10 cellular contexts compared by ENCODE assay signal in genomic region chr5:34687269-34688011, GRCh38. TPM values are rescaled to one million over a fixed set of nuclear protein-coding genes. Genes with fewer than 3 reads are reported as not detected.
DNase-seq lines count a peak whose midpoint lies in the region; ATAC-seq, FAIRE-seq and TF ChIP-seq lines count a peak whose summit lies in the region.
"Had no signal": no experiment of that assay in that cellular context is flagged by ENCODE, and none has a peak within 500 bp of the region (broad histone marks: within the 10 kb centered on the region; RNA-seq: fewer than 3 reads in every experiment).

No MANE protein-coding gene starts in this region.

- H3K27me3 ChIP-seq in HUES6 (ENCODE audit: control insufficient read depth, insufficient read depth, low read length), result no peaks in the 10 kb centered on the region
- no peaks in the 10 kb centered on the region for H3K27me3 ChIP-seq in mammary epithelial cell (ENCODE audit: insufficient read depth, low read length)

- H3K4me3 ChIP-seq in HUES6 (ENCODE audit: low read depth, low read length) (no peak overlapping the region), mammary epithelial cell (replicated peaks in 1 of 3; ENCODE audit: insufficient read depth in 1 of 3, low read depth in 2 of 3, low read length in 3 of 3) (no peak overlapping the region), mesodermal cell (ENCODE audit: extremely low read depth, insufficient read depth, low read length, poor library complexity, severe bottlenecking) (no peak overlapping the region)

- H3K4me2 ChIP-seq in mammary epithelial cell (ENCODE audit: insufficient read depth, low read depth, low read length), result no peak overlapping the region

- ATAC-seq in GM18868 (IDR thresholded peaks at IDR 0.05; ENCODE audit: unreplicated experiment), result no peak
- ATAC-seq: activated T-helper 17 cell treated with anti-CD3 and anti-CD28 coated beads, Interleukin-2, amount 50 U/mL, for 72 hours had no signal

- H2AFZ ChIP-seq in mammary epithelial cell (ENCODE audit: low read depth, low read length), result no peak overlapping the region

- dilution Hi-C loops in mammary epithelial cell (cut with HindIII; ENCODE audit: low sequenced_read_pairs), result no loop called here

- intact Hi-C loops in mammary epithelial cell (cut with micrococcal nuclease), result no loop called here

- peaks cover 30% of the 10 kb centered on the region for H3K4me1 ChIP-seq in HUES6 (ENCODE audit: control insufficient read depth, insufficient read depth, low read length)
- H3K4me1 ChIP-seq in mammary epithelial cell (ENCODE audit: insufficient read depth, low read length), result peaks cover 18% of the 10 kb centered on the region
- H3K4me1 ChIP-seq in mesodermal cell (ENCODE audit: control insufficient read depth, insufficient read depth, low read length, poor library complexity, severe bottlenecking), result peaks cover 40% of the 10 kb centered on the region

- CTCF ChIA-PET in mammary epithelial cell (lab: Charles Lee; ENCODE audit: low non-redundant PET), result no interaction called here

- no peak for TF ChIP-seq CTCF in mammary epithelial cell (conservative IDR thresholded peaks at IDR 0.05 in 1 of 2, IDR thresholded peaks at IDR 0.05 in 1 of 2; ENCODE audit: extremely low read depth in 1 of 2, insufficient read depth in 1 of 2, low read depth in 1 of 2, low read length in 2 of 2)

- H3K9ac ChIP-seq in HUES6 (ENCODE audit: low read length), result no peak overlapping the region
- H3K9ac ChIP-seq in mammary epithelial cell (ENCODE audit: insufficient read depth, low read length), result no peak overlapping the region

- no peaks in the 10 kb centered on the region for H3K9me3 ChIP-seq in HUES6 (ENCODE audit: control insufficient read depth, insufficient read depth, low read depth, low read length)
- H3K9me3 ChIP-seq in mammary epithelial cell (replicated peaks; ENCODE audit: insufficient read depth, low read length), result no peaks in the 10 kb centered on the region
- H3K9me3 ChIP-seq in mesodermal cell (ENCODE audit: control insufficient read depth, low read length), result no peaks in the 10 kb centered on the region

- FAIRE-seq in urothelium cell line (lab: Jason Lieb, UNC), result no peak
- FAIRE-seq: TTC549 had no signal

- no peaks in the 10 kb centered on the region for H4K20me1 ChIP-seq in mammary epithelial cell (ENCODE audit: insufficient read depth, low read length)

- peaks cover 38% of the 10 kb centered on the region for H3K36me3 ChIP-seq in HUES6 (ENCODE audit: control insufficient read depth, insufficient read depth, low read length)
- H3K36me3 ChIP-seq in mammary epithelial cell (ENCODE audit: insufficient read depth, low read length), result peaks cover 10% of the 10 kb centered on the region
- peaks cover 63% of the 10 kb centered on the region for H3K36me3 ChIP-seq in mesodermal cell (ENCODE audit: control insufficient read depth, insufficient read depth, low read length)

- DNase-seq in mammary epithelial cell (no peak), urothelium cell line (ENCODE audit: low spot score) (peak; percentile 64), GOT3 (lab: John Stamatoyannopoulos, UW) (no peak)
- no peak for DNase-seq in stimulated activated CD4-positive, alpha-beta T cell treated with anti-CD3 and anti-CD28 coated beads, Interleukin-12 subunit alpha, Interleukin-12 subunit beta, amount 100 ng/mL, for 4 hours
- DNase-seq: GDM1 had no signal

- TSS peak; percentile 13 for BruUV-seq in mammary epithelial cell (replicated peaks; lab: Mats Ljungman, UMichigan)

- H3K27ac ChIP-seq in HUES6 (ENCODE audit: low read depth, low read length), result peak overlapping the region; percentile 64; the same call in 1 of the 2 replicates
- no peak overlapping the region for H3K27ac ChIP-seq in mammary epithelial cell (ENCODE audit: insufficient read depth, low read depth, low read length)
- H3K27ac ChIP-seq in mesodermal cell (ENCODE audit: low read depth, low read length, severe bottlenecking), result peak overlapping the region; percentile 95

- in situ Hi-C loops in mammary epithelial cell (cut with MboI; ENCODE audit: low sequenced_read_pairs in 2 of 2), result no loop called here

- WGBS in mammary epithelial cell (ENCODE audit: low coverage, missing lambda C conversion rate), result 74% methylated on average over 10 of the region's 10 CpGs
- WGBS in mesodermal cell (ENCODE audit: insufficient coverage in 2 of 2), 2 experiments, result 70 to 89% methylated on average over 3 to 5 of the region's 10 CpGs

- peaks cover 57% of the 10 kb centered on the region for H3K79me2 ChIP-seq in mammary epithelial cell (ENCODE audit: insufficient read depth, low read length)

RNA-seq across cellular contexts. Expression of gene RAI14, which starts 31.3 kb away (rescaled TPM):
- 100 to 1,000 TPM; 114 to 184 TPM for total RNA-seq in mammary epithelial cell
- 46.7 TPM for polyA plus RNA-seq in mammary epithelial cell
- 258 TPM for polyA minus RNA-seq in mammary epithelial cell
- polyA plus RNA-seq in mesodermal cell (2013, experiment 1 of 2), result 76.7 TPM
- polyA plus RNA-seq in mesodermal cell (2013, experiment 2 of 2), result 79.3 TPM
